Comparison of ENCODE assay signal across 27 cellular contexts in the genomic region with DNA sequence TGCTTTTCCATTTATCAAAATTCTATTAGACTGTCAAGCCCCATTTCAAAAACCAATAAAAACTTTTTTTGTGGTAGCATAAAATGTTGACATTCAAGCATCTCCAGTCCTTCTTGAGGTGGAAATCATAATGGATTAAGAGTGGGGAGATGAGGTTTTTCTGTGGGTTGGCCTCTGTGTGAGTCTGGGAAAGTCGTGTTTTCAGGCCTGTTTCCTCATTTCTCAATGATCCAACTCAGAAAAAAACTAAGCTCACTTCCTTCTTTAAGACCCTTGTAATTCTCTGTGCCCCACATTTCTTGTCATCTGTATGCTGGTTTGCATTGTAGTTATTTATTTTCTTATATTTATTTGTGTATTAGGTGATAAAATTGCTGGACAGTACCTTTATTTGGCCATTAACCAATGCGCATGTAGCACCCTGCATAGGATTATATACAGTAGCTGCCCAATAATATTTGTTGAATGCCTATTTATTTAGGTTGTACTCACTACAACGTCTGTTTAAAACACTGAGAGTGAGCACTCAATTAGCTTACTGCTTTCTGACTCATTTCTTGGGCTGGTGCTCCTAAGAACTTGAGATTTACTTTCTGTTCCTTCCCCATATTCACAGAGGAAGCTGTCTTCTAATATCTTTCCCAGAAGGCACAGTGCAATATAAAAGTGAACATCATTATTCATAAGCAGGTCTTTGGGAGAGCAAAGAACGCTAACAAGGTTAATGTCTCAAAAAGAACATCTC.
DNase-seq lines count a peak whose midpoint lies in the region; ATAC-seq, FAIRE-seq and TF ChIP-seq lines count a peak whose summit lies in the region.
"Had no signal": no experiment of that assay in that cellular context is flagged by ENCODE, and none has a peak within 500 bp of the region (broad histone marks: within the 10 kb centered on the region; RNA-seq: fewer than 3 reads in every experiment).

No MANE protein-coding gene starts in this region.

- H3K79me1 ChIP-seq in IMR-90 (ENCODE audit: low read depth in 1 of 2, low read length in 2 of 2), result no peaks in the 10 kb centered on the region

- no peak overlapping the region for H2AK5ac ChIP-seq in IMR-90 (ENCODE audit: low read depth, low read length)

- TF ChIP-seq EP300 in GM12878 (IDR thresholded peaks at IDR 0.05; ENCODE audit: borderline replicate concordance in 1 of 2, control insufficient read depth in 1 of 2, low read depth in 2 of 2, low read length in 2 of 2), result no peak

- peak overlapping the region; percentile 6 to 89 (median 74) for H3K27ac Mint-ChIP-seq in CD14-positive monocyte
- H3K27ac Mint-ChIP-seq: activated CD4-positive, alpha-beta memory T cell treated with anti-CD3 and anti-CD28 coated beads, Interleukin-2, amount 10 ng/mL, durations not matched to agents 7 days and 5 days had no signal

- BruUV-seq in IMR-90 (replicated peaks; lab: Mats Ljungman, UMichigan), result no TSS peak
- no TSS peak for BruUV-seq in GM12878 (replicated peaks; lab: Mats Ljungman, UMichigan)

- H3K23ac ChIP-seq in IMR-90 (ENCODE audit: low read depth, low read length), result no peak overlapping the region

- CTCF ChIA-PET in IMR-90 (lab: Yijun Ruan, JAX) (interaction anchor here (0.6 kb wide), 1 partner anchor 58 kb away, joined by 3 read pairs; no protein-coding TSS in a partner anchor), GM12878 (lab: Yijun Ruan, JAX) (interaction anchor here (0.5 to 2.0 kb wide), 4 partner anchors 10 to 168 kb away, joined by 3 to 6 read pairs (median 3); no protein-coding TSS in a partner anchor)

- SMC1A ChIA-PET in GM12878 (lab: Charles Lee; ENCODE audit: uncharacterized antibody, unreplicated experiment), result interaction anchor here (0.7 to 6.0 kb wide), 13 partner anchors 10 to 82 kb away, joined by 3 to 41 read pairs (median 3); a partner anchor contains a TSS

- H3K4me1 ChIP-seq in IMR-90 (ENCODE audit: control insufficient read depth, insufficient read depth, low read length) (no peaks in the 10 kb centered on the region), GM12878 (ENCODE audit: control insufficient read depth, insufficient read depth, low read length) (peaks cover 35% of the 10 kb centered on the region), GM23248 (ENCODE audit: insufficient read depth) (no peaks in the 10 kb centered on the region)
- H3K4me1 ChIP-seq: esophagus muscularis mucosa had no signal

- no peak overlapping the region for H2AK9ac ChIP-seq in IMR-90 (replicated peaks; ENCODE audit: low read depth, low read length, poor library complexity)

- H4K5ac ChIP-seq in IMR-90 (ENCODE audit: low read depth, low read length), result no peak overlapping the region

- in situ Hi-C loops in IMR-90 (cut with MboI; ENCODE audit: low sequenced_read_pairs) (no loop called here), GM12878 (cut with MboI) (no loop called here), GM23248 (cut with MboI) (no loop called here)

- intact Hi-C loops in CD14-positive monocyte (cut with micrococcal nuclease) (loop anchor here in 1 of 2 donors (10.0 kb wide), 1 partner anchor 78 kb away; no protein-coding TSS in a partner anchor), IMR-90 (cut with micrococcal nuclease) (no loop called here), GM12878 (cut with micrococcal nuclease; ENCODE audit: unreplicated experiment) (loop anchor here (5.0 kb wide), 1 partner anchor 34 kb away; no protein-coding TSS in a partner anchor)

- H3K4me3 Mint-ChIP-seq in CD14-positive monocyte, result peak overlapping the region in 1 of 2 donors; percentile 33
- H3K4me3 Mint-ChIP-seq: activated CD4-positive, alpha-beta memory T cell treated with anti-CD3 and anti-CD28 coated beads, Interleukin-2, amount 10 ng/mL, durations not matched to agents 7 days and 5 days; naive thymus-derived CD8-positive, alpha-beta T cell had no signal

- H3K9me3 Mint-ChIP-seq in CD14-positive monocyte, result no peaks in the 10 kb centered on the region
- H3K9me3 Mint-ChIP-seq: activated CD4-positive, alpha-beta memory T cell treated with anti-CD3 and anti-CD28 coated beads, Interleukin-2, amount 10 ng/mL, durations not matched to agents 7 days and 5 days; naive thymus-derived CD8-positive, alpha-beta T cell had no signal

- no CpG with 5 or more reads among the region's 4 CpGs for WGBS in IMR-90 (ENCODE audit: extremely low coverage in 2 of 2, insufficient read length in 1 of 2), 2 experiments
- WGBS in GM12878 (ENCODE audit: insufficient coverage, insufficient replicate concordance, low lambda C conversion rate, missing lambda C conversion rate), result 37% methylated on average over 4 of the region's 4 CpGs
- whole genome bisulfite sequencing in GM23248 (ENCODE audit: low coverage in 1 of 2, low lambda C conversion rate in 2 of 2, missing lambda C conversion rate in 2 of 2), 2 experiments, result 39 to 43% methylated on average over 4 of the region's 4 CpGs

- no peaks in the 10 kb centered on the region for H3K9me1 ChIP-seq in IMR-90 (ENCODE audit: insufficient read depth, low read length)

- TF ChIP-seq POLR2A in IMR-90 (IDR thresholded peaks at IDR 0.05; ENCODE audit: low read depth, low read length), result no peak
- no peak for TF ChIP-seq POLR2A in GM12878 (IDR thresholded peaks at IDR 0.05; ENCODE audit: low read depth, low read length)

- no peak for DNase-seq in CD14-positive monocyte (ENCODE audit: low spot score)
- peak; percentile 13 for DNase-seq in IMR-90
- DNase-seq in GM12878 (ENCODE audit: low read depth, low spot score), result no peak
- DNase-seq in pons (ENCODE audit: low spot score), result peak; percentile 30
- DNase-seq in stimulated activated CD4-positive, alpha-beta T cell treated with anti-CD3 and anti-CD28 coated beads, Interleukin-4, amount 100 ng/mL, for 24 hours, result no peak
- DNase-seq in GM23248, result no peak
- no peak for DNase-seq in coronary artery (ENCODE audit: low spot score)
- DNase-seq: activated CD4-positive, alpha-beta memory T cell treated with anti-CD3 and anti-CD28 coated beads, Interleukin-2, amount 10 ng/mL, durations not matched to agents 7 days and 5 days; activated gamma-delta T cell; activated T-cell treated with anti-CD3 and anti-CD28 coated beads for 4 hours; body of pancreas; effector memory CD4-positive, alpha-beta T cell; mesenchymal stem cell; naive thymus-derived CD8-positive, alpha-beta T cell; NCI-H1436 treated with DMSO at 0.1 percent for 48 hours; NCI-H524; pancreas; stimulated activated CD4-positive, alpha-beta T cell treated with anti-CD3 and anti-CD28 coated beads, Interleukin-15, amount 100 ng/mL, for 24 hours; stimulated activated CD8-positive, alpha-beta memory T cell treated with anti-CD3 and anti-CD28 coated beads, Interleukin-4, amount 100 ng/mL, for 48 hours; substantia nigra had no signal

- no peak overlapping the region for H4K91ac ChIP-seq in IMR-90 (ENCODE audit: insufficient read depth, low read depth, low read length)

- H2BK120ac ChIP-seq in IMR-90 (ENCODE audit: low read depth, low read length), result no peak overlapping the region

- no peak for TF ChIP-seq RAD21 in IMR-90 (IDR thresholded peaks at IDR 0.05; ENCODE audit: low read length)
- no peak for TF ChIP-seq RAD21 in GM12878 (IDR thresholded peaks at IDR 0.05; ENCODE audit: insufficient read depth, low read depth, low read length)

- dilution Hi-C loops in IMR-90 (cut with HindIII; ENCODE audit: low sequenced_read_pairs, unreplicated experiment), result no loop called here

- no peak overlapping the region for H4K8ac ChIP-seq in IMR-90 (ENCODE audit: low read depth in 2 of 2, low read length in 2 of 2)

- no peak overlapping the region for H3K14ac ChIP-seq in IMR-90 (replicated peaks; ENCODE audit: low read depth, low read length)

- no peak for ATAC-seq in IMR-90 (ENCODE audit: low read depth)
- ATAC-seq in GM12878, result peak; percentile 27
- ATAC-seq: activated CD4-positive, CD25-positive, alpha-beta regulatory T cell treated with anti-CD3 and anti-CD28 coated beads, Interleukin-2, amount 50 U/mL, for 24 hours; body of pancreas; gastroesophageal sphincter; naive thymus-derived CD8-positive, alpha-beta T cell; sciatic nerve had no signal

- H3K4me2 ChIP-seq in IMR-90 (ENCODE audit: low read depth, low read length), result no peak overlapping the region
- H3K4me2 ChIP-seq in GM12878 (ENCODE audit: control insufficient read depth, insufficient read depth), result peak overlapping the region; percentile 17; the same call in 1 of the 2 replicates
- H3K4me2 ChIP-seq in GM23248 (ENCODE audit: unreplicated experiment), result no peak overlapping the region

- POLR2A ChIA-PET in IMR-90 (lab: Charles Lee; ENCODE audit: unreplicated experiment), result no interaction called here
- POLR2A ChIA-PET in GM12878 (lab: Charles Lee), result interaction anchor here (0.6 to 1.5 kb wide), 2 partner anchors 20 to 163 kb away, joined by 3 to 8 read pairs; a partner anchor contains a TSS

- no peak overlapping the region for H2BK20ac ChIP-seq in IMR-90 (ENCODE audit: low read depth, low read length)

- no peak overlapping the region for H2AFZ ChIP-seq in IMR-90 (replicated peaks; ENCODE audit: low read length, poor library complexity)
- no peak overlapping the region for H2AFZ ChIP-seq in GM12878 (ENCODE audit: control insufficient read depth, low read depth, low read length)
- no peak overlapping the region for H2AFZ ChIP-seq in GM23248

- H3K4me3 ChIP-seq in IMR-90 (ENCODE audit: insufficient read depth, low read depth, low read length), result no peak overlapping the region
- H3K4me3 ChIP-seq in GM12878, result no peak overlapping the region
- H3K4me3 ChIP-seq in GM23248, result no peak overlapping the region
- no peak overlapping the region for H3K4me3 ChIP-seq in coronary artery
- H3K4me3 ChIP-seq: body of pancreas, esophagus muscularis mucosa, gastroesophageal sphincter, pancreas had no signal

- H3K79me2 ChIP-seq in GM12878 (ENCODE audit: control insufficient read depth, insufficient read depth, low read length) (peaks cover 17% of the 10 kb centered on the region), GM23248 (ENCODE audit: insufficient read depth) (no peaks in the 10 kb centered on the region)

- H2BK15ac ChIP-seq in IMR-90 (ENCODE audit: low read depth, low read length), result no peak overlapping the region

- peaks cover 0 to 1% (median 0%) of the 10 kb centered on the region in 3 donors for H3K27me3 Mint-ChIP-seq in CD14-positive monocyte (ENCODE audit: low read depth in 3 of 3)
- H3K27me3 Mint-ChIP-seq: activated CD4-positive, alpha-beta memory T cell treated with anti-CD3 and anti-CD28 coated beads, Interleukin-2, amount 10 ng/mL, durations not matched to agents 7 days and 5 days; naive thymus-derived CD8-positive, alpha-beta T cell had no signal

- no peak overlapping the region for H3K4ac ChIP-seq in IMR-90 (ENCODE audit: low read depth, low read length)

- H3K27ac ChIP-seq in IMR-90 (ENCODE audit: insufficient read depth, low read length), result no peak overlapping the region
- peak overlapping the region; percentile 22 for H3K27ac ChIP-seq in GM12878 (ENCODE audit: control insufficient read depth, insufficient read depth)
- H3K27ac ChIP-seq in GM23248, result no peak overlapping the region
- H3K27ac ChIP-seq in coronary artery, result no peak overlapping the region
- H3K27ac ChIP-seq: esophagus muscularis mucosa, gastroesophageal sphincter, HL-60 had no signal

- H3K27me3 ChIP-seq in IMR-90 (ENCODE audit: control insufficient read depth, insufficient read depth, low read length), result no peaks in the 10 kb centered on the region
- H3K27me3 ChIP-seq in GM12878 (replicated peaks in 1 of 2; ENCODE audit: control insufficient read depth in 2 of 2, insufficient read depth in 2 of 2, low read length in 1 of 2), result no peaks in the 10 kb centered on the region
- no peaks in the 10 kb centered on the region for H3K27me3 ChIP-seq in GM23248 (replicated peaks; ENCODE audit: insufficient read depth)
- H3K27me3 ChIP-seq: body of pancreas, esophagus muscularis mucosa, gastroesophageal sphincter, pancreas had no signal

- H3K36me3 ChIP-seq in IMR-90 (ENCODE audit: control insufficient read depth, insufficient read depth, low read length), result no peaks in the 10 kb centered on the region
- peaks cover 13 to 22% of the 10 kb centered on the region in 2 experiments for H3K36me3 ChIP-seq in GM12878 (ENCODE audit: control insufficient read depth in 2 of 2, insufficient read depth in 2 of 2, low read length in 1 of 2)
- H3K36me3 ChIP-seq in GM23248 (ENCODE audit: low read depth), result no peaks in the 10 kb centered on the region
- H3K36me3 ChIP-seq: esophagus muscularis mucosa, gastroesophageal sphincter, pancreas had no signal

- no peak for FAIRE-seq in GM12878 (lab: Jason Lieb, UNC)
- FAIRE-seq: H1, keratinocyte, pancreas had no signal

- no peaks in the 10 kb centered on the region for H3F3A ChIP-seq in GM23248 (ENCODE audit: insufficient read depth)

- H3K56ac ChIP-seq in IMR-90 (ENCODE audit: extremely low read depth, insufficient read depth, low read length), result no peak overlapping the region

- no peak overlapping the region for H2BK5ac ChIP-seq in IMR-90 (ENCODE audit: low read depth, low read length, poor library complexity, severe bottlenecking)

- peaks cover 46% of the 10 kb centered on the region for H3K4me1 Mint-ChIP-seq in CD14-positive monocyte

- H3K9ac ChIP-seq in IMR-90 (ENCODE audit: low read depth, low read length), result no peak overlapping the region
- no peak overlapping the region for H3K9ac ChIP-seq in GM12878 (ENCODE audit: control insufficient read depth, insufficient read depth, low read length)
- H3K9ac ChIP-seq in GM23248, result no peak overlapping the region

- no peaks in the 10 kb centered on the region for H3K9me2 ChIP-seq in GM23248 (ENCODE audit: insufficient read depth)

- H3K36me3 Mint-ChIP-seq in CD14-positive monocyte, result peaks cover 60 to 62% of the 10 kb centered on the region in 2 donors

- RAD21 ChIA-PET in GM12878 (lab: Charles Lee; ENCODE audit: unreplicated experiment), result interaction anchor here (0.7 to 2.7 kb wide), 4 partner anchors 20 to 78 kb away, joined by 3 to 7 read pairs (median 4); a partner anchor contains a TSS

- no peaks in the 10 kb centered on the region for H3K9me3 ChIP-seq in IMR-90 (ENCODE audit: control insufficient read depth, insufficient read depth, low read length)
- no peaks in the 10 kb centered on the region; the same call in 2 of the 3 replicates for H3K9me3 ChIP-seq in GM12878 (replicated peaks; ENCODE audit: control insufficient read depth, insufficient read depth, low read length)
- H3K9me3 ChIP-seq in GM23248 (ENCODE audit: low read depth), result no peaks in the 10 kb centered on the region
- H3K9me3 ChIP-seq: body of pancreas, esophagus muscularis mucosa, gastroesophageal sphincter, pancreas had no signal

- no peaks in the 10 kb centered on the region for H4K20me1 ChIP-seq in IMR-90 (ENCODE audit: insufficient read depth, low read length)
- no peaks in the 10 kb centered on the region for H4K20me1 ChIP-seq in GM12878 (ENCODE audit: control insufficient read depth, insufficient read depth)
- no peaks in the 10 kb centered on the region for H4K20me1 ChIP-seq in GM23248 (ENCODE audit: insufficient read depth)

- TF ChIP-seq CTCF in CD14-positive monocyte (IDR thresholded peaks at IDR 0.05) (no peak), IMR-90 (conservative IDR thresholded peaks at IDR 0.05; ENCODE audit: low read depth, low read length) (no peak), GM12878 (IDR thresholded peaks at IDR 0.05 in 2 of 3, conservative IDR thresholded peaks at IDR 0.05 in 1 of 3; ENCODE audit: control insufficient read depth in 2 of 3, extremely low read depth in 1 of 3, insufficient read depth in 1 of 3, low read depth in 3 of 3, low read length in 3 of 3) (no peak), coronary artery (IDR thresholded peaks at IDR 0.05) (no peak)

- no peak overlapping the region for H3K18ac ChIP-seq in IMR-90 (ENCODE audit: low read depth, low read length)

Comparison
In these comparisons a context has a peak if more than half of its experiments do, and no peak if none do; other contexts are left out.
1. DNase-seq: peak in IMR-90 (single experiment) and pons (single experiment); none in CD14-positive monocyte (single experiment), GM12878 (single experiment), stimulated activated CD4-positive, alpha-beta T cell treated with anti-CD3 and anti-CD28 coated beads, Interleukin-4, amount 100 ng/mL, for 24 hours (single experiment), GM23248 (single experiment) and coronary artery (single experiment).